11 cellular contexts compared by ENCODE assay signal in genomic region chr7:132650498-132650897, GRCh38.
DNase-seq lines count a peak whose midpoint lies in the region; ATAC-seq and TF ChIP-seq lines count a peak whose summit lies in the region.
"Had no signal": no experiment of that assay in that cellular context is flagged by ENCODE, and none has a peak within 500 bp of the region (broad histone marks: within the 10 kb centered on the region; RNA-seq: fewer than 3 reads in every experiment).

No MANE protein-coding gene starts in this region.

- H3K4me1 ChIP-seq in RWPE2 (ENCODE audit: insufficient read depth, poor library complexity, severe bottlenecking) (no peaks in the 10 kb centered on the region), spleen (peaks cover 7 to 28% (median 20%) of the 10 kb centered on the region in 6 donors), suprapubic skin (peaks cover 3% of the 10 kb centered on the region)

- peak; percentile 94 for ATAC-seq in RWPE2 (ENCODE audit: low read depth)
- no peak for ATAC-seq in GM21390 (IDR thresholded peaks at IDR 0.05; ENCODE audit: unreplicated experiment)
- ATAC-seq: sciatic nerve had no signal

- H3K9me3 ChIP-seq in RWPE2 (ENCODE audit: severe bottlenecking) (no peaks in the 10 kb centered on the region), spleen (no peaks in the 10 kb centered on the region), suprapubic skin (no peaks in the 10 kb centered on the region)

- DNase-seq in ELR (ENCODE audit: low read depth), result peak; percentile 91
- no peak for DNase-seq in RWPE2 (ENCODE audit: low spot score)
- peak; percentile 18 for DNase-seq in epithelial cell of proximal tubule (ENCODE audit: low read depth)
- peak; percentile 68 for DNase-seq in non-pigmented ciliary epithelial cell (ENCODE audit: low read depth)
- no peak for DNase-seq in activated T-cell treated with anti-CD3 and anti-CD28 coated beads for 4 hours
- no peak for DNase-seq in spleen
- DNase-seq in suprapubic skin (ENCODE audit: low spot score in 2 of 2), result no peak
- DNase-seq: immature natural killer cell, naive B cell had no signal

- no peak for TF ChIP-seq EP300 in suprapubic skin (IDR thresholded peaks at IDR 0.05)

- TF ChIP-seq POLR2A in spleen (IDR thresholded peaks at IDR 0.05) (no peak), suprapubic skin (IDR thresholded peaks at IDR 0.05) (no peak)

- H3K27ac ChIP-seq in RWPE2 (ENCODE audit: poor library complexity, severe bottlenecking) (no peak overlapping the region), spleen (no peak overlapping the region), suprapubic skin (no peak overlapping the region)

- H3K36me3 ChIP-seq in RWPE2 (ENCODE audit: low read depth) (no peaks in the 10 kb centered on the region), spleen (no peaks in the 10 kb centered on the region), suprapubic skin (no peaks in the 10 kb centered on the region)

- H3K27me3 ChIP-seq in RWPE2 (ENCODE audit: insufficient read depth, poor library complexity, severe bottlenecking) (no peaks in the 10 kb centered on the region), spleen (replicated peaks in 1 of 7) (no peaks in the 10 kb centered on the region), suprapubic skin (no peaks in the 10 kb centered on the region)

- no peak overlapping the region for H3K4me3 ChIP-seq in RWPE2 (ENCODE audit: severe bottlenecking)
- H3K4me3 ChIP-seq in epithelial cell of proximal tubule (ENCODE audit: low read depth, low read length), result no peak overlapping the region
- H3K4me3 ChIP-seq in spleen, result no peak overlapping the region
- no peak overlapping the region for H3K4me3 ChIP-seq in suprapubic skin

- intact Hi-C loops in spleen (cut with DNase I; ENCODE audit: low total_unique reads), result no loop called here

- 44 to 63% (median 52%) methylated on average over 3 of the region's 3 CpGs for WGBS in spleen, 5 donors
- 19% methylated on average over 3 of the region's 3 CpGs for WGBS in suprapubic skin

- TF ChIP-seq CTCF in RWPE2 (IDR thresholded peaks at IDR 0.05; ENCODE audit: poor library complexity, severe bottlenecking), result no peak
- TF ChIP-seq CTCF in epithelial cell of proximal tubule (conservative IDR thresholded peaks at IDR 0.05; ENCODE audit: low read depth, low read length), result no peak
- TF ChIP-seq CTCF in spleen (IDR thresholded peaks at IDR 0.05 in 8 of 11, conservative IDR thresholded peaks at IDR 0.05 in 3 of 11), result no peak
- no peak for TF ChIP-seq CTCF in suprapubic skin (IDR thresholded peaks at IDR 0.05)

Comparison
In these comparisons a context has a peak if more than half of its experiments do, and no peak if none do; other contexts are left out.
1. DNase-seq: peak in ELR (single experiment), epithelial cell of proximal tubule (single experiment) and non-pigmented ciliary epithelial cell (single experiment); none in RWPE2 (single experiment), activated T-cell treated with anti-CD3 and anti-CD28 coated beads for 4 hours (single experiment), spleen (single experiment) and suprapubic skin (0 of 2).